In genomic region chr13:62014299-62014698, GRCh38 we compare ENCODE assay signal across 8 cellular contexts.
DNase-seq lines count a peak whose midpoint lies in the region; ATAC-seq, FAIRE-seq and TF ChIP-seq lines count a peak whose summit lies in the region.

No MANE protein-coding gene starts in this region.

- H4K20me1 ChIP-seq in astrocyte (ENCODE audit: insufficient read depth, low read length) (no peaks in the 10 kb centered on the region), neural cell (ENCODE audit: insufficient read depth) (no peaks in the 10 kb centered on the region)

- POLR2A ChIA-PET in activated CD8-positive, alpha-beta T cell treated with anti-CD3 and anti-CD28 coated beads, Interleukin-2, amount 10 ng/mL, durations not matched to agents 7 days and 5 days (lab: Charles Lee): no interaction called here
- POLR2A ChIA-PET in activated CD4-positive, alpha-beta T cell treated with anti-CD3 and anti-CD28 coated beads, Interleukin-2, amount 10 ng/mL, durations not matched to agents 7 days and 5 days (lab: Charles Lee): no interaction called here

- H3K4me3 ChIP-seq in astrocyte (ENCODE audit: insufficient read depth, low read depth, low read length) (no peak overlapping the region), neural cell (ENCODE audit: low read length) (no peak overlapping the region)

- TF ChIP-seq EP300 in neural cell (conservative IDR thresholded peaks at IDR 0.05; ENCODE audit: poor library complexity, severe bottlenecking): no peak

- H3K79me2 ChIP-seq in astrocyte (ENCODE audit: insufficient read depth, low read length) (no peaks in the 10 kb centered on the region), neural cell (replicated peaks; ENCODE audit: insufficient read depth, low read length) (no peaks in the 10 kb centered on the region)

- H3K27me3 Mint-ChIP-seq in astrocyte (ENCODE audit: low read depth, unreplicated experiment): no peaks in the 10 kb centered on the region
- H3K27me3 Mint-ChIP-seq in activated CD8-positive, alpha-beta T cell treated with anti-CD3 and anti-CD28 coated beads, Interleukin-2, amount 10 ng/mL, durations not matched to agents 7 days and 5 days (ENCODE audit: low read depth): no peaks in the 10 kb centered on the region
- no peaks in the 10 kb centered on the region for H3K27me3 Mint-ChIP-seq in activated CD4-positive, alpha-beta T cell treated with anti-CD3 and anti-CD28 coated beads, Interleukin-2, amount 10 ng/mL, durations not matched to agents 7 days and 5 days

- DNase-seq in NCI-H1930 (lab: John Stamatoyannopoulos, UW): peak; percentile 5 to 30
- DNase-seq in astrocyte (ENCODE audit: low read depth): no peak
- no peak for DNase-seq in effector CD4-positive, alpha-beta T cell
- no peak for DNase-seq in activated CD8-positive, alpha-beta T cell treated with anti-CD3 and anti-CD28 coated beads, Interleukin-2, amount 10 ng/mL, durations not matched to agents 7 days and 5 days
- no peak for DNase-seq in activated CD4-positive, alpha-beta T cell treated with anti-CD3 and anti-CD28 coated beads, Interleukin-2, amount 10 ng/mL, durations not matched to agents 7 days and 5 days
- no peak for DNase-seq in activated effector memory CD4-positive, alpha-beta T cell treated with anti-CD3 and anti-CD28 coated beads, Interleukin-2, amount 50 U/mL, for 16 hours

- H2AFZ ChIP-seq in astrocyte (ENCODE audit: low read depth, low read length): no peak overlapping the region
- H2AFZ ChIP-seq in neural cell (ENCODE audit: low read depth, low read length): no peak overlapping the region

- H3K9me2 ChIP-seq in neural cell (ENCODE audit: insufficient read depth, low read length): no peaks in the 10 kb centered on the region

- TF ChIP-seq CTCF in astrocyte (IDR thresholded peaks at IDR 0.05; ENCODE audit: insufficient read depth, low read depth, low read length) (peak; percentile 21), neural cell (IDR thresholded peaks at IDR 0.05; ENCODE audit: poor library complexity, severe bottlenecking) (peak; percentile 74)

- TF ChIP-seq RAD21 in neural cell (conservative IDR thresholded peaks at IDR 0.05): peak; percentile 83

- H3K27me3 ChIP-seq in astrocyte (ENCODE audit: insufficient read depth, low read length) (no peaks in the 10 kb centered on the region), neural cell (ENCODE audit: insufficient read depth, low read depth, low read length) (no peaks in the 10 kb centered on the region)

- no peaks in the 10 kb centered on the region for H3F3A ChIP-seq in neural cell (ENCODE audit: insufficient read depth, low read length, poor library complexity, severe bottlenecking)

- no peak overlapping the region for H3K4me3 Mint-ChIP-seq in astrocyte (ENCODE audit: unreplicated experiment)
- no peak overlapping the region for H3K4me3 Mint-ChIP-seq in activated CD8-positive, alpha-beta T cell treated with anti-CD3 and anti-CD28 coated beads, Interleukin-2, amount 10 ng/mL, durations not matched to agents 7 days and 5 days
- H3K4me3 Mint-ChIP-seq in activated CD4-positive, alpha-beta T cell treated with anti-CD3 and anti-CD28 coated beads, Interleukin-2, amount 10 ng/mL, durations not matched to agents 7 days and 5 days: no peak overlapping the region

- no peak for FAIRE-seq in astrocyte (lab: Jason Lieb, UNC)

- H3K27ac ChIP-seq in astrocyte (ENCODE audit: low read depth, low read length): no peak overlapping the region
- H3K27ac ChIP-seq in neural cell (ENCODE audit: low read length): no peak overlapping the region

- H3K4me2 ChIP-seq in astrocyte (ENCODE audit: low read length): no peak overlapping the region
- no peak overlapping the region for H3K4me2 ChIP-seq in neural cell (ENCODE audit: low read length)

- H3K27ac Mint-ChIP-seq in astrocyte (ENCODE audit: unreplicated experiment): no peak overlapping the region
- H3K27ac Mint-ChIP-seq in activated CD8-positive, alpha-beta T cell treated with anti-CD3 and anti-CD28 coated beads, Interleukin-2, amount 10 ng/mL, durations not matched to agents 7 days and 5 days: no peak overlapping the region
- no peak overlapping the region for H3K27ac Mint-ChIP-seq in activated CD4-positive, alpha-beta T cell treated with anti-CD3 and anti-CD28 coated beads, Interleukin-2, amount 10 ng/mL, durations not matched to agents 7 days and 5 days

- H3K9me3 Mint-ChIP-seq in astrocyte (ENCODE audit: unreplicated experiment): no peaks in the 10 kb centered on the region
- no peaks in the 10 kb centered on the region for H3K9me3 Mint-ChIP-seq in activated CD8-positive, alpha-beta T cell treated with anti-CD3 and anti-CD28 coated beads, Interleukin-2, amount 10 ng/mL, durations not matched to agents 7 days and 5 days (ENCODE audit: insufficient read depth)
- H3K9me3 Mint-ChIP-seq in activated CD4-positive, alpha-beta T cell treated with anti-CD3 and anti-CD28 coated beads, Interleukin-2, amount 10 ng/mL, durations not matched to agents 7 days and 5 days: peaks cover 1% of the 10 kb centered on the region

- no peaks in the 10 kb centered on the region for H3K4me1 ChIP-seq in astrocyte (ENCODE audit: insufficient read depth, low read length)

- H3K36me3 Mint-ChIP-seq in astrocyte (ENCODE audit: low read depth, unreplicated experiment): no peaks in the 10 kb centered on the region
- H3K36me3 Mint-ChIP-seq in activated CD8-positive, alpha-beta T cell treated with anti-CD3 and anti-CD28 coated beads, Interleukin-2, amount 10 ng/mL, durations not matched to agents 7 days and 5 days (ENCODE audit: low read depth): no peaks in the 10 kb centered on the region
- H3K36me3 Mint-ChIP-seq in activated CD4-positive, alpha-beta T cell treated with anti-CD3 and anti-CD28 coated beads, Interleukin-2, amount 10 ng/mL, durations not matched to agents 7 days and 5 days (ENCODE audit: low read depth): no peaks in the 10 kb centered on the region

- no peak overlapping the region for H3K9ac ChIP-seq in astrocyte (ENCODE audit: low read length)
- H3K9ac ChIP-seq in neural cell (ENCODE audit: low read length): no peak overlapping the region

- no peaks in the 10 kb centered on the region for H3K4me1 Mint-ChIP-seq in astrocyte (ENCODE audit: low read depth, unreplicated experiment)
- no peaks in the 10 kb centered on the region for H3K4me1 Mint-ChIP-seq in activated CD8-positive, alpha-beta T cell treated with anti-CD3 and anti-CD28 coated beads, Interleukin-2, amount 10 ng/mL, durations not matched to agents 7 days and 5 days (ENCODE audit: low read depth)
- H3K4me1 Mint-ChIP-seq in activated CD4-positive, alpha-beta T cell treated with anti-CD3 and anti-CD28 coated beads, Interleukin-2, amount 10 ng/mL, durations not matched to agents 7 days and 5 days: no peaks in the 10 kb centered on the region

- H3K9me3 ChIP-seq in astrocyte (ENCODE audit: insufficient read depth, low read depth, low read length) (no peaks in the 10 kb centered on the region), neural cell (ENCODE audit: low read length) (no peaks in the 10 kb centered on the region)

- H3K36me3 ChIP-seq in astrocyte (ENCODE audit: insufficient read depth, low read length) (no peaks in the 10 kb centered on the region), neural cell (ENCODE audit: insufficient read depth, low read length) (no peaks in the 10 kb centered on the region)

- ATAC-seq in GM18867 (IDR thresholded peaks at IDR 0.05; ENCODE audit: unreplicated experiment): peak; percentile 50
- ATAC-seq in activated CD8-positive, alpha-beta T cell treated with anti-CD3 and anti-CD28 coated beads, Interleukin-2, amount 10 ng/mL, durations not matched to agents 7 days and 5 days: no peak

- CTCF ChIA-PET in activated CD8-positive, alpha-beta T cell treated with anti-CD3 and anti-CD28 coated beads, Interleukin-2, amount 10 ng/mL, durations not matched to agents 7 days and 5 days (lab: Charles Lee): no interaction called here
- CTCF ChIA-PET in activated CD4-positive, alpha-beta T cell treated with anti-CD3 and anti-CD28 coated beads, Interleukin-2, amount 10 ng/mL, durations not matched to agents 7 days and 5 days (lab: Charles Lee): no interaction called here

TF ChIP-seq in neural cell, 6 proteins besides CTCF, POLR2A, EP300 and RAD21:
- TF ChIP-seq SMC3 (conservative IDR thresholded peaks at IDR 0.05; ENCODE audit: poor library complexity): peak; percentile 76
- no peak for TF ChIP-seq POLR2AphosphoS5 (IDR thresholded peaks at IDR 0.05)

Comparison
In these comparisons a context has a peak if more than half of its experiments do, and no peak if none do; other contexts are left out.
1. DNase-seq: peak in NCI-H1930 (2 of 2); none in astrocyte (single experiment), effector CD4-positive, alpha-beta T cell (single experiment), activated CD8-positive, alpha-beta T cell treated with anti-CD3 and anti-CD28 coated beads, Interleukin-2, amount 10 ng/mL, durations not matched to agents 7 days and 5 days (single experiment), activated CD4-positive, alpha-beta T cell treated with anti-CD3 and anti-CD28 coated beads, Interleukin-2, amount 10 ng/mL, durations not matched to agents 7 days and 5 days (single experiment) and activated effector memory CD4-positive, alpha-beta T cell treated with anti-CD3 and anti-CD28 coated beads, Interleukin-2, amount 50 U/mL, for 16 hours (single experiment).